Comparison of ENCODE assay signal across 9 cellular contexts in genomic region chr9:32625320-32625719, GRCh38.
"Had no signal": no experiment of that assay in that cellular context is flagged by ENCODE, and none has a peak within 500 bp of the region (broad histone marks: within the 10 kb centered on the region; RNA-seq: fewer than 3 reads in every experiment).

No MANE protein-coding gene starts in this region.

- H3K27ac ChIP-seq: GM23248 had no signal

- H3K9me3 ChIP-seq: HAP-1 had no signal

- H3K36me3 ChIP-seq: HAP-1 had no signal

- H3K4me1 ChIP-seq: HAP-1 had no signal

- H3K9ac ChIP-seq: GM23248 had no signal

- DNase-seq: GM23248, GOT3, H7, HFFc6, IMR-90, KG1 had no signal

- H3K4me3 ChIP-seq: GM23248, HAP-1, K562 had no signal

- ATAC-seq: HCT116, K562 had no signal

- H2AFZ ChIP-seq: GM23248 had no signal
